ENCODE assay signal across 9 cellular contexts in genomic region chr17:77254961-77255741, GRCh38.
DNase-seq lines count a peak whose midpoint lies in the region; ATAC-seq lines count a peak whose summit lies in the region.
"Had no signal": no experiment of that assay in that cellular context is flagged by ENCODE, and none has a peak within 500 bp of the region (broad histone marks: within the 10 kb centered on the region; RNA-seq: fewer than 3 reads in every experiment).

No MANE protein-coding gene starts in this region.

- DNase-seq in GM04504 (ENCODE audit: low read depth) (peak; percentile 60), RKO (ENCODE audit: low spot score) (peak; percentile 55), fibroblast of gingiva (ENCODE audit: low read depth) (peak; percentile 82), retina (peak; percentile 46), inferior parietal cortex (ENCODE audit: extremely low spot score) (no peak)
- no peak for DNase-seq in activated CD8-positive, alpha-beta memory T cell treated with anti-CD3 and anti-CD28 coated beads for 24 hours
- DNase-seq: NCI-H1048 had no signal

- ATAC-seq in GM18858 (IDR thresholded peaks at IDR 0.05; ENCODE audit: unreplicated experiment) (no peak), GM21360 (IDR thresholded peaks at IDR 0.05; ENCODE audit: unreplicated experiment) (no peak)

Comparison
In these comparisons a context has a peak if more than half of its experiments do, and no peak if none do; other contexts are left out.
1. DNase-seq: peak in GM04504 (single experiment), RKO (single experiment), fibroblast of gingiva (single experiment) and retina (single experiment); none in activated CD8-positive, alpha-beta memory T cell treated with anti-CD3 and anti-CD28 coated beads for 24 hours (single experiment) and inferior parietal cortex (single experiment).